In genomic region chr6:37966801-37967200, GRCh38 we compare ENCODE assay signal across 17 cellular contexts.
"Had no signal": no experiment of that assay in that cellular context is flagged by ENCODE, and none has a peak within 500 bp of the region (broad histone marks: within the 10 kb centered on the region; RNA-seq: fewer than 3 reads in every experiment).

No MANE protein-coding gene starts in this region.

- H3K4me3 Mint-ChIP-seq: activated CD8-positive, alpha-beta T cell treated with anti-CD3 and anti-CD28 coated beads for 36 hours; activated T-cell treated with anti-CD3 and anti-CD28 coated beads, Interleukin-2, amount 50 U/mL, for 72 hours; central memory CD8-positive, alpha-beta T cell; effector memory CD8-positive, alpha-beta T cell; memory B cell; natural killer cell treated with Interleukin-12 subunit alpha and Interleukin-12 subunit beta and Interleukin-15 and Interleukin-18, amount 100 ng/mL, for 72 hours; type B pancreatic cell had no signal

- ATAC-seq: activated CD8-positive, alpha-beta T cell treated with anti-CD3 and anti-CD28 coated beads for 36 hours; activated T-cell treated with anti-CD3 and anti-CD28 coated beads, Interleukin-2, amount 50 U/mL, for 72 hours; effector memory CD8-positive, alpha-beta T cell; left lung; natural killer cell treated with Interleukin-12 subunit alpha and Interleukin-12 subunit beta and Interleukin-15 and Interleukin-18, amount 100 ng/mL, for 72 hours had no signal

- H3K27ac Mint-ChIP-seq: activated CD8-positive, alpha-beta T cell treated with anti-CD3 and anti-CD28 coated beads for 36 hours; activated T-cell treated with anti-CD3 and anti-CD28 coated beads, Interleukin-2, amount 50 U/mL, for 72 hours; memory B cell; natural killer cell treated with Interleukin-12 subunit alpha and Interleukin-12 subunit beta and Interleukin-15 and Interleukin-18, amount 100 ng/mL, for 72 hours; type B pancreatic cell had no signal

- DNase-seq: activated CD4-positive, alpha-beta T cell treated with anti-CD3 and anti-CD28 coated beads for 4 hours; activated CD8-positive, alpha-beta memory T cell treated with anti-CD3 and anti-CD28 coated beads, Interleukin-2, amount 50 U/mL, for 4 hours; activated CD8-positive, alpha-beta T cell treated with anti-CD3 and anti-CD28 coated beads for 36 hours; activated T-cell treated with anti-CD3 and anti-CD28 coated beads, Interleukin-2, amount 50 U/mL, for 72 hours; effector memory CD8-positive, alpha-beta T cell; glutamatergic neuron; left lung; sigmoid colon; stimulated activated CD4-positive, alpha-beta T cell treated with anti-CD3 and anti-CD28 coated beads, Interleukin-2, amount 100 ng/mL, for 24 hours; stimulated activated naive CD8-positive, alpha-beta T cell treated with anti-CD3 and anti-CD28 coated beads, Interleukin-15, Interleukin-2, amounts not matched to agents 100 U/mL and 50 U/mL, for 24 hours; T-helper 9 cell; WERI-Rb-1 had no signal

- H3K36me3 ChIP-seq: left lung, sigmoid colon, suprapubic skin, WERI-Rb-1 had no signal

- H3K27me3 Mint-ChIP-seq: activated CD8-positive, alpha-beta T cell treated with anti-CD3 and anti-CD28 coated beads for 36 hours; central memory CD8-positive, alpha-beta T cell; effector memory CD8-positive, alpha-beta T cell; memory B cell; natural killer cell treated with Interleukin-12 subunit alpha and Interleukin-12 subunit beta and Interleukin-15 and Interleukin-18, amount 100 ng/mL, for 72 hours; type B pancreatic cell had no signal

- H3K27ac ChIP-seq: left lung, sigmoid colon, suprapubic skin, WERI-Rb-1 had no signal

- H3K27me3 ChIP-seq: left lung, sigmoid colon, suprapubic skin had no signal

- H3K9me3 Mint-ChIP-seq: effector memory CD8-positive, alpha-beta T cell had no signal

- H3K4me3 ChIP-seq: left lung, sigmoid colon, suprapubic skin had no signal

- H3K9me3 ChIP-seq: sigmoid colon, suprapubic skin had no signal
